Comparison of ENCODE assay signal across 18 cellular contexts in the genomic region with DNA sequence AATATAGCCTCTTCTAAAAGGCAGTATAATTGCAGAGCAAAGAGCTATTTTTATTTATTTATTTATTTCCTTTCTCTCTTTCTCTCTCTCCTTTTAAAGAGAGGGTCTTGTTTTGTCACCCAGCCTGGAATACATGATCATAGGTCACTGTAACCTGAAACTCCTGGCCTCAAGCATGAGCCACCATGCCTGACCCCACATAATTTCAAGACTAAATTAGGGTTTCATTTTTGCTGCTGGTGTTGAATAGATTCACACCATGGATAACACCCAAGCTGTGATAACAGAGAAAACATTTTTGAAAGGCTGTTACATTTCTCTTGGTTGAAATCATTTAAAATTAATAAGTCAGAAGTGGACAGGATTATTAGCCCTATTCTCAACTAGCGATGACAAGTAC.
DNase-seq lines count a peak whose midpoint lies in the region; ATAC-seq, FAIRE-seq and TF ChIP-seq lines count a peak whose summit lies in the region.
"Had no signal": no experiment of that assay in that cellular context is flagged by ENCODE, and none has a peak within 500 bp of the region (broad histone marks: within the 10 kb centered on the region; RNA-seq: fewer than 3 reads in every experiment).

No MANE protein-coding gene starts in this region.

- H3K36me3 Mint-ChIP-seq in nephron progenitor cell (ENCODE audit: low read depth), result no peaks in the 10 kb centered on the region
- H3K36me3 Mint-ChIP-seq: activated naive CD8-positive, alpha-beta T cell had no signal

- no peaks in the 10 kb centered on the region for H3K4me1 ChIP-seq in colonic mucosa
- no peaks in the 10 kb centered on the region for H3K4me1 ChIP-seq in kidney (ENCODE audit: control insufficient read depth in 1 of 2, insufficient read depth in 1 of 2, low read depth in 1 of 2, low read length in 2 of 2)
- H3K4me1 ChIP-seq: BLaER1, breast epithelium had no signal

- H3K9me3 ChIP-seq in colonic mucosa, result no peaks in the 10 kb centered on the region
- no peaks in the 10 kb centered on the region for H3K9me3 ChIP-seq in kidney (ENCODE audit: control insufficient read depth in 1 of 2, low read length in 2 of 2)
- H3K9me3 ChIP-seq: BLaER1, breast epithelium had no signal

- H3K4me3 ChIP-seq in colonic mucosa (no peak overlapping the region), kidney (ENCODE audit: low read length in 2 of 2) (no peak overlapping the region)
- H3K4me3 ChIP-seq: BLaER1, breast epithelium had no signal

- no peak for FAIRE-seq in kidney (lab: Jason Lieb, UNC)

- H3K4me1 Mint-ChIP-seq in nephron progenitor cell, result peaks cover 18% of the 10 kb centered on the region

- no peak overlapping the region for H3K9ac ChIP-seq in colonic mucosa (ENCODE audit: low read depth in 2 of 2, low read length in 2 of 2)
- no peak overlapping the region for H3K9ac ChIP-seq in kidney (ENCODE audit: low read length in 2 of 2)
- H3K9ac ChIP-seq: BLaER1 had no signal

- peak overlapping the region; percentile 31 for H3K27ac Mint-ChIP-seq in nephron progenitor cell
- H3K27ac Mint-ChIP-seq: activated naive CD8-positive, alpha-beta T cell; HFFc6; progenitor cell of endocrine pancreas had no signal

- H3K9me3 Mint-ChIP-seq in nephron progenitor cell, result peaks cover 9% of the 10 kb centered on the region
- H3K9me3 Mint-ChIP-seq: HFFc6 had no signal

- no peak for TF ChIP-seq CTCF in nephron progenitor cell (IDR thresholded peaks at IDR 0.05)
- no peak for TF ChIP-seq CTCF in colonic mucosa (IDR thresholded peaks at IDR 0.05)
- no peak for TF ChIP-seq CTCF in kidney (IDR thresholded peaks at IDR 0.05; ENCODE audit: borderline replicate concordance, extremely low read depth, insufficient read depth)

- ATAC-seq in GM18873 (IDR thresholded peaks at IDR 0.05; ENCODE audit: low FRiP score, unreplicated experiment) (peak; percentile 93), GM21529 (IDR thresholded peaks at IDR 0.05; ENCODE audit: unreplicated experiment) (peak; percentile 98), HG03103 (IDR thresholded peaks at IDR 0.05; ENCODE audit: low read depth, unreplicated experiment) (peak; percentile 97)
- ATAC-seq: left colon had no signal

- no peak overlapping the region for H3K4me3 Mint-ChIP-seq in nephron progenitor cell
- H3K4me3 Mint-ChIP-seq: activated naive CD8-positive, alpha-beta T cell; HFFc6 had no signal

- intact Hi-C loops in colonic mucosa (cut with DNase I) (no loop called here), kidney (cut with DNase I) (no loop called here)

- DNase-seq in nephron progenitor cell, result no peak
- no peak for DNase-seq in colonic mucosa
- DNase-seq in stimulated activated CD4-positive, alpha-beta T cell treated with anti-CD3 and anti-CD28 coated beads, Interleukin-15, amount 100 ng/mL, for 24 hours, result no peak
- no peak for DNase-seq in kidney
- no peak for DNase-seq in stimulated activated CD4-positive, alpha-beta T cell treated with anti-CD3 and anti-CD28 coated beads, Interleukin-4, amount 100 ng/mL, for 24 hours
- DNase-seq: activated CD4-positive, alpha-beta T cell treated with anti-CD3 and anti-CD28 coated beads for 1 hour; effector CD8-positive, alpha-beta T cell; HFFc6; hippocampal formation; left colon; NCI-H1105 had no signal

- H3K27me3 Mint-ChIP-seq in nephron progenitor cell (ENCODE audit: low read depth, poor library complexity), result peaks cover 3% of the 10 kb centered on the region
- H3K27me3 Mint-ChIP-seq: activated naive CD8-positive, alpha-beta T cell; progenitor cell of endocrine pancreas had no signal

- H3K36me3 ChIP-seq in colonic mucosa (no peaks in the 10 kb centered on the region), kidney (ENCODE audit: control insufficient read depth in 1 of 2, insufficient read depth in 2 of 2, low read length in 2 of 2) (no peaks in the 10 kb centered on the region)
- H3K36me3 ChIP-seq: BLaER1, breast epithelium had no signal

- H3K27ac ChIP-seq in colonic mucosa, result no peak overlapping the region
- no peak overlapping the region for H3K27ac ChIP-seq in kidney (ENCODE audit: low read depth in 2 of 2, low read length in 2 of 2)
- H3K27ac ChIP-seq: BLaER1, breast epithelium had no signal

- no peaks in the 10 kb centered on the region for H3K27me3 ChIP-seq in colonic mucosa
- H3K27me3 ChIP-seq: BLaER1, breast epithelium had no signal
